Comparison of ENCODE assay signal across 1 cellular context in genomic region chr3:138394156-138394555, GRCh38.
TF ChIP-seq lines count a peak whose summit lies in the region.

No MANE protein-coding gene starts in this region.

TF ChIP-seq in GM23338, 12 proteins besides CTCF, POLR2A, EP300 and RAD21 (continued from another document):
- TF ChIP-seq ZNF462 (CRISPR knock-in tag; IDR thresholded peaks at IDR 0.05): no peak
TF ChIP-seq in GM23338: peak in this region for 0.
